In the genomic region with DNA sequence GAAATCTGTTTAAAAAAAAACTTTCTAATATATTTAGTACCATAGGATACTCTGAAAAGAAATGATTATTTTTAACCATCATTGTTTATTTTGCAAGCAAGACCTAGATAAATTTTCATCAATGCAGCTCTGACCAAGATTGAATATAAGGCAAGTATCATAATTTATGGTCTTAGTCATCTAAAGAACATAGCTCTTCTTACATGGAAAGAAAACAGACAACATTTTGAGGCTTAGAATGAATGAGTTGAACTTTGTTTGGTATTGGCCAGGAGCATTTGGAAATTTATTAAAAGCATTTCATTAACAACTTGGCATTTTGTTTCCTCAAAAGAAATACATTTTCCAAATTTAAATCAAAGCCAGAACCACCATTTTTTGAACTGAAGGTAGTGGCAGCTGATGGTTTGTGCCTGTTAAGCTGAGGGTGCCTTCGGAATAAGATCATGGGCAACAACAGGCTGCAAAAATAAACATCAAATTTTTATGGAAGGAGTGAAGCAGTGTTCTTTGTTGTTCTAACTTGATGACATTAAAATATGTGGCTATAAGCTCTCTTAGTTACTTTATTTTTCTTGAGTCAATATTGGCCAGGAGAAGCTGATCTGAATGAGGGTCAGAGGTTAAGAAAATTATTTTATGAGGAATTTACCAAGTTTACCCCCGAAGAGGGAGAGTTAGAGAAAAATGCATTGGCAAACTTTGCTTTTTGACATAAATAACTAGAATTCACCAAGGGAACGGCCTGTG, we compare ENCODE assay signal across 1 cellular context.
A peak's percentile ranks its signal among the peaks of the same experiment; 100 is the strongest.
TF ChIP-seq lines count a peak whose summit lies in the region.

No MANE protein-coding gene starts in this region.

TF ChIP-seq in A549, 52 proteins besides CTCF, POLR2A, EP300 and RAD21 (continued from another document):
- TF ChIP-seq HOXB5 (CRISPR knock-in tag; IDR thresholded peaks at IDR 0.05) (no peak), HEYL (CRISPR knock-in tag; IDR thresholded peaks at IDR 0.05) (no peak), HOXA7 (CRISPR knock-in tag; IDR thresholded peaks at IDR 0.05) (no peak), CBX2 (IDR thresholded peaks at IDR 0.05; ENCODE audit: borderline replicate concordance, low read depth) (no peak), GATA3 (IDR thresholded peaks at IDR 0.05; ENCODE audit: borderline replicate concordance) (0 out of 2 replicates have a peak, but pooled peaks have one; percentile 10)
